Comparison of ENCODE assay signal across 1 cellular context in the genomic region with DNA sequence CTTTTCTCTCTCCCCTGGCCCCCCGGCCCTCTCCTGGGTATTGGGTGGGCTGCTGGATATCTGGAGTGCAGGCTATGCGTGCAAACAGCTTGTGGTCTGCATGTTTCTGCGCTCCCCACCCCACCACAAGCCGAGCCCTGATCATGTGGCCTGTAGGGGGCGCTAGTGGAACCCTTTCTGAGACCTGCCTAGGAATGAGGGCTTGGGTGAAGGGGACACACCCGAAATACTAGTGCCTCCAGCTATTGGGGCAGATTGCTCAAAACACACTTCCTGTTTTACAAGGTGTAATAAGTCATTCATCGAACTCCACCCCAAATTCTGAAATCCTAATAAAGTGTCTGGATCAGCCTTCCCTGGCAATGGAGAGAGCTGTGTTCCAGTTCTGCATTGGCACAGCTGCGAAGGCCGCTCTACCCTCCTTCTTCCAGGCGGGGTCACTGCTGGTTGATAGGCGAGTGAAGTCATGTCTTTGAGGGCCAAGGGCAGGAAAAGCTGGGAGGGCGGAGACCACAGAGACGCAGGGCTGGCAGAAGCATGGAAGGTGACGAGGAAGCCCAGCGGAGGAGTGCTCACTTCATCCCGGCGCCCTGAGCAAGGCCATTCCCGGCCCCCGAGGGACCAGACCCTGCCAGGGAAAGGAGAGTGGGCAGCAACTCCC.
TF ChIP-seq lines count a peak whose summit lies in the region.

No MANE protein-coding gene starts in this region.

TF ChIP-seq in GM12878, 131 proteins besides CTCF, POLR2A, EP300 and RAD21:
- TF ChIP-seq POU2F2 (IDR thresholded peaks at IDR 0.05; ENCODE audit: borderline replicate concordance, low read depth, low read length), result no peak
- peak; percentile 27; the same call in 1 of the 2 replicates for TF ChIP-seq SPI1 (IDR thresholded peaks at IDR 0.05; ENCODE audit: borderline replicate concordance, insufficient read depth, low read depth, low read length)
